9 cellular contexts compared by ENCODE assay signal in genomic region chr17:76696763-76697701, GRCh38. TPM values are rescaled to one million over a fixed set of nuclear protein-coding genes. Genes with fewer than 3 reads are reported as not detected.
A peak's percentile ranks its signal among the peaks of the same experiment; 100 is the strongest.
DNase-seq lines count a peak whose midpoint lies in the region; ATAC-seq and TF ChIP-seq lines count a peak whose summit lies in the region.
"Had no signal": no experiment of that assay in that cellular context is flagged by ENCODE, and none has a peak within 500 bp of the region (broad histone marks: within the 10 kb centered on the region; RNA-seq: fewer than 3 reads in every experiment).

No MANE protein-coding gene starts in this region.

- intact Hi-C loops in A673 (cut with micrococcal nuclease; ENCODE audit: unreplicated experiment): no loop called here

- no TSS peak for BruUV-seq in A673 (replicated peaks; lab: Mats Ljungman, UMichigan)

- ATAC-seq in GM23338 (no peak), GM18505 (IDR thresholded peaks at IDR 0.05; ENCODE audit: unreplicated experiment) (no peak)

- H3K27me3 ChIP-seq in A673 (replicated peaks; ENCODE audit: insufficient read depth, low read depth, low read length, poor library complexity) (no peaks in the 10 kb centered on the region), GM23338 (ENCODE audit: insufficient read depth) (no peaks in the 10 kb centered on the region)

- 87 to 92% methylated on average over 22 of the region's 25 CpGs for WGBS in mesodermal cell (ENCODE audit: insufficient coverage in 2 of 2), 2 experiments

- no peaks in the 10 kb centered on the region for H3F3A ChIP-seq in GM23338 (replicated peaks; ENCODE audit: low read depth)

- H3K9me3 ChIP-seq in A673 (ENCODE audit: low read depth, low read length, poor library complexity, severe bottlenecking): no peaks in the 10 kb centered on the region
- H3K9me3 ChIP-seq in mesodermal cell (ENCODE audit: control insufficient read depth, low read length): no peaks in the 10 kb centered on the region

- H3K4me1 Mint-ChIP-seq in GM23338: peaks cover 42% of the 10 kb centered on the region

- peaks cover 5% of the 10 kb centered on the region; the same call in 1 of the 2 replicates for H3K79me2 ChIP-seq in GM23338 (replicated peaks; ENCODE audit: insufficient read depth)

- H3K36me3 Mint-ChIP-seq in GM23338 (ENCODE audit: low read depth): no peaks in the 10 kb centered on the region

- H3K9me2 ChIP-seq in GM23338 (ENCODE audit: insufficient read depth): no peaks in the 10 kb centered on the region

- no peaks in the 10 kb centered on the region for H3K9me3 Mint-ChIP-seq in GM23338
- H3K9me3 Mint-ChIP-seq: activated T-cell treated with anti-CD3 and anti-CD28 coated beads, Interleukin-2, amount 50 U/mL, for 72 hours had no signal

- DNase-seq in A673 (ENCODE audit: low spot score): no peak
- no peak for DNase-seq in GM23338 (ENCODE audit: low spot score)
- DNase-seq in astrocyte of the spinal cord (ENCODE audit: low read depth, low spot score): peak; percentile 61
- no peak for DNase-seq in NCI-H1436 treated with DMSO at 0.1 percent for 48 hours (lab: John Stamatoyannopoulos, UW)
- DNase-seq in NCI-H2171 (lab: John Stamatoyannopoulos, UW): no peak
- no peak for DNase-seq in COLO668 (lab: John Stamatoyannopoulos, UW; ENCODE audit: unreplicated experiment)
- DNase-seq: activated T-cell treated with anti-CD3 and anti-CD28 coated beads, Interleukin-2, amount 50 U/mL, for 72 hours had no signal

- no peaks in the 10 kb centered on the region for H3K36me3 ChIP-seq in A673 (ENCODE audit: insufficient read depth, low read length, poor library complexity, severe bottlenecking)
- no peaks in the 10 kb centered on the region for H3K36me3 ChIP-seq in GM23338 (ENCODE audit: insufficient read depth)
- H3K36me3 ChIP-seq in mesodermal cell (ENCODE audit: control insufficient read depth, insufficient read depth, low read length): peaks cover 11% of the 10 kb centered on the region

- no peaks in the 10 kb centered on the region for H4K20me1 ChIP-seq in GM23338 (replicated peaks; ENCODE audit: insufficient read depth)

- TF ChIP-seq POLR2A in GM18505 (IDR thresholded peaks at IDR 0.05; ENCODE audit: borderline replicate concordance, extremely low read depth, insufficient read depth, insufficient read length): no peak

- H2AFZ ChIP-seq in GM23338: no peak overlapping the region

- POLR2A ChIA-PET in A673 (lab: Charles Lee; ENCODE audit: low non-redundant PET): interaction anchor here (0.6 to 0.7 kb wide), 3 partner anchors 322 to 832 kb away, joined by 3 to 5 read pairs (median 3); no protein-coding TSS in a partner anchor

- H3K27ac ChIP-seq in A673 (ENCODE audit: low read depth, low read length, poor library complexity, severe bottlenecking): peak overlapping the region; percentile 78
- 0 out of 2 replicates have a peak overlapping the region, but pooled peaks have one; percentile 14 for H3K27ac ChIP-seq in GM23338 (ENCODE audit: low read depth)
- H3K27ac ChIP-seq in mesodermal cell (ENCODE audit: low read depth, low read length, severe bottlenecking): peak overlapping the region; percentile 45

- H3K27ac Mint-ChIP-seq in GM23338: no peak overlapping the region
- H3K27ac Mint-ChIP-seq: activated T-cell treated with anti-CD3 and anti-CD28 coated beads, Interleukin-2, amount 50 U/mL, for 72 hours had no signal

- in situ Hi-C loops in astrocyte of the spinal cord (cut with HindIII; ENCODE audit: low sequenced_read_pairs): no loop called here

- peaks cover 19% of the 10 kb centered on the region for H3K4me1 ChIP-seq in A673 (ENCODE audit: insufficient read depth, low read length, poor library complexity, severe bottlenecking)
- peaks cover 34% of the 10 kb centered on the region for H3K4me1 ChIP-seq in GM23338 (ENCODE audit: insufficient read depth)
- peaks cover 32% of the 10 kb centered on the region for H3K4me1 ChIP-seq in mesodermal cell (ENCODE audit: control insufficient read depth, insufficient read depth, low read length, poor library complexity, severe bottlenecking)

- H3K4me3 Mint-ChIP-seq in GM23338: 0 out of 3 replicates have a peak overlapping the region, but pooled peaks have one; percentile 21
- H3K4me3 Mint-ChIP-seq: activated T-cell treated with anti-CD3 and anti-CD28 coated beads, Interleukin-2, amount 50 U/mL, for 72 hours had no signal

- peak overlapping the region; percentile 64 for H3K4me2 ChIP-seq in GM23338

- peaks cover 17% of the 10 kb centered on the region for H3K27me3 Mint-ChIP-seq in GM23338 (ENCODE audit: insufficient read depth, low read depth, poor library complexity)

- no peak for TF ChIP-seq CTCF in A673 (conservative IDR thresholded peaks at IDR 0.05; ENCODE audit: low read depth, low read length)
- TF ChIP-seq CTCF in GM23338 (conservative IDR thresholded peaks at IDR 0.05; ENCODE audit: low read depth in 2 of 2): no peak
- TF ChIP-seq CTCF in astrocyte of the spinal cord (IDR thresholded peaks at IDR 0.05; ENCODE audit: low read depth, low read length): no peak

- H3K4me3 ChIP-seq in A673 (ENCODE audit: low read depth, low read length, poor library complexity, severe bottlenecking) (no peak overlapping the region), GM23338 (0 out of 2 replicates have a peak overlapping the region, but pooled peaks have one; percentile 20), astrocyte of the spinal cord (ENCODE audit: low read depth, low read length) (no peak overlapping the region), mesodermal cell (ENCODE audit: extremely low read depth, insufficient read depth, low read length, poor library complexity, severe bottlenecking) (no peak overlapping the region)

- CTCF ChIA-PET in A673 (lab: Charles Lee): interaction anchor here (0.6 to 1.5 kb wide), 5 partner anchors 8 to 457 kb away, joined by 3 to 9 read pairs (median 8); partner anchors contain the start of gene RNF157

TF ChIP-seq in GM23338, 12 proteins besides CTCF, POLR2A, EP300 and RAD21 (continues in another document):
- TF ChIP-seq CREB1 (CRISPR knock-in tag; IDR thresholded peaks at IDR 0.05; ENCODE audit: low read depth) (no peak), ZNF331 (CRISPR knock-in tag; IDR thresholded peaks at IDR 0.05; ENCODE audit: low read depth) (no peak), STAT1 (IDR thresholded peaks at IDR 0.05; ENCODE audit: unreplicated experiment) (no peak), REST (IDR thresholded peaks at IDR 0.05; ENCODE audit: unreplicated experiment) (no peak), POLR2AphosphoS5 (IDR thresholded peaks at IDR 0.05; ENCODE audit: low read depth) (no peak)

RNA-seq across cellular contexts. Expression of gene MXRA7, which starts 13.7 kb away (rescaled TPM):
- 61.5 and 62.8 TPM in 2 replicates for total RNA-seq in A673 (2021)
- total RNA-seq in GM23338 (2014; rRNA removed; shearing (Covaris generic)): 29.2 and 46.6 TPM in 2 replicates
- polyA plus RNA-seq in GM23338 (2016; fragmentation: Nextera tagmentation; extraction: Ambion mirVana): 11.4 and 12.1 TPM in 2 replicates
- polyA plus RNA-seq in mesodermal cell (2013, experiment 1 of 2): 84.9 TPM
- 83.0 TPM for polyA plus RNA-seq in mesodermal cell (2013, experiment 2 of 2)

RNA-seq across cellular contexts. Expression of gene JMJD6, which starts 29.4 kb away (rescaled TPM):
- 66.9 and 77.6 TPM in 2 replicates for total RNA-seq in A673 (2021)
- total RNA-seq in GM23338 (2014; rRNA removed; shearing (Covaris generic)): 11.3 and 12.8 TPM in 2 replicates
- 11.4 and 12.7 TPM in 2 replicates for polyA plus RNA-seq in GM23338 (2016; fragmentation: Nextera tagmentation; extraction: Ambion mirVana)
- polyA plus RNA-seq in mesodermal cell (2013, experiment 1 of 2): 26.7 TPM
- polyA plus RNA-seq in mesodermal cell (2013, experiment 2 of 2): 19.3 TPM

RNA-seq across cellular contexts. Expression of gene METTL23, which starts 29.6 kb away (rescaled TPM):
- 42.4 and 46.0 TPM in 2 replicates for total RNA-seq in A673 (2021)
- 41.6 and 43.2 TPM in 2 replicates for total RNA-seq in GM23338 (2014; rRNA removed; shearing (Covaris generic))
- polyA plus RNA-seq in GM23338 (2016; fragmentation: Nextera tagmentation; extraction: Ambion mirVana): 51.6 and 55.9 TPM in 2 replicates
- polyA plus RNA-seq in mesodermal cell (2013, experiment 1 of 2): 33.0 TPM
- 28.1 TPM for polyA plus RNA-seq in mesodermal cell (2013, experiment 2 of 2)

RNA-seq across cellular contexts. Expression of gene SRSF2, which starts 40.1 kb away (rescaled TPM):
- 406 and 440 TPM in 2 replicates for total RNA-seq in A673 (2021)
- total RNA-seq in GM23338 (2014; rRNA removed; shearing (Covaris generic)): 524 and 547 TPM in 2 replicates
- polyA plus RNA-seq in GM23338 (2016; fragmentation: Nextera tagmentation; extraction: Ambion mirVana): 305 and 317 TPM in 2 replicates
- polyA plus RNA-seq in mesodermal cell (2013, experiment 1 of 2): 140 TPM
- 142 TPM for polyA plus RNA-seq in mesodermal cell (2013, experiment 2 of 2)

RNA-seq across cellular contexts. Expression of gene MFSD11, which starts 40.9 kb away (rescaled TPM):
- total RNA-seq in A673 (2021): 37.4 and 38.8 TPM in 2 replicates
- 25.5 and 35.3 TPM in 2 replicates for total RNA-seq in GM23338 (2014; rRNA removed; shearing (Covaris generic))
- polyA plus RNA-seq in GM23338 (2016; fragmentation: Nextera tagmentation; extraction: Ambion mirVana): 9.3 and 10.2 TPM in 2 replicates
- 21.6 TPM for polyA plus RNA-seq in mesodermal cell (2013, experiment 1 of 2)
- polyA plus RNA-seq in mesodermal cell (2013, experiment 2 of 2): 25.1 TPM

Comparison
In these comparisons a context has a peak if more than half of its experiments do, and no peak if none do; other contexts are left out.
1. H3K27ac ChIP-seq: peak in every context shown above with its lines; median percentile 78 in A673; 45 in mesodermal cell; 14 in GM23338.